8 cellular contexts compared by ENCODE assay signal in the genomic region with DNA sequence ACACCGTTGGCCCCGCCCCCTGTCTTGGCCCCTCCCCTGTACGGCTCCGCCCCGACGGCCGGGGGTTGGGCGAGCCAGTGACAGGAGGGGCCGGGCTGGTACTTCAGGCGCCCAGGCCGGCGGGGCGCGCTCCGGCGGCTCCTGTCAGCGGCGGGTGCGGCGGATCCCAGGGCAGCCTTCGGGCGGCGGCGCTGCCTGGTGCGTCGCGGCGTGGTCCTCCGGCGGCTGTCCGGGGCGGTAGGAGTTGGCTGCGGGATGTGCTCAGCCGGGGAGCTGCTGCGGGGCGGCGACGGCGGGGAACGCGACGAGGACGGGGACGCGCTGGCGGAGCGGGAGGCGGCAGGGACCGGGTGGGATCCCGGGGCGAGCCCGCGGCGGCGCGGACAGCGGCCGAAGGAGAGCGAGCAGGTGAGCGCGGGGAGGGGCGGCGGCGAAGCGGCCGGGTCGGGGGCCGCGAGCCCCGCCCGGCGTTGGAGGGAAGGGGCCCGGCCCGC. TPM values are rescaled to one million over a fixed set of nuclear protein-coding genes. Genes with fewer than 3 reads are reported as not detected.
DNase-seq lines count a peak whose midpoint lies in the region; ATAC-seq and TF ChIP-seq lines count a peak whose summit lies in the region.

A gene (plus strand): TSS at position 129 of the 494 bp plus-strand sequence. CDS start 127 bp downstream, at position 256.

- no peaks in the 10 kb centered on the region for H3K27me3 ChIP-seq in duodenal mucosa (ENCODE audit: control insufficient read depth in 1 of 2, insufficient read depth in 2 of 2, low read length in 2 of 2)
- H3K27me3 ChIP-seq in lung (ENCODE audit: control insufficient read depth, insufficient read depth): no peaks in the 10 kb centered on the region

- H3K36me3 ChIP-seq in duodenal mucosa (ENCODE audit: control insufficient read depth in 1 of 2, insufficient read depth in 2 of 2, low read length in 2 of 2): no peaks in the 10 kb centered on the region
- no peaks in the 10 kb centered on the region for H3K36me3 ChIP-seq in lung (ENCODE audit: control insufficient read depth in 2 of 2, insufficient read depth in 2 of 2, low read length in 2 of 2)

- WGBS in lung, 2 donors: 1% methylated on average over 21 to 74 of the region's 74 CpGs

- H3K4me1 ChIP-seq in duodenal mucosa (ENCODE audit: control insufficient read depth in 1 of 2, insufficient read depth in 2 of 2, low read length in 2 of 2): peaks cover 0 to 7% of the 10 kb centered on the region in 2 donors
- H3K4me1 ChIP-seq in lung (ENCODE audit: control insufficient read depth in 2 of 2, insufficient read depth in 2 of 2, low read length in 2 of 2): peaks cover 5 to 16% of the 10 kb centered on the region in 2 donors

- H3K27ac ChIP-seq in duodenal mucosa (ENCODE audit: low read depth, low read length) (peak within 1 kb of the TSS; percentile 15), lung (ENCODE audit: low read depth in 1 of 2, low read length in 1 of 2) (peak within 1 kb of the TSS; percentile 97 to 99)

- peak; percentile 69 for ATAC-seq in GM18861 (IDR thresholded peaks at IDR 0.05; ENCODE audit: unreplicated experiment)
- ATAC-seq in HG03066 (IDR thresholded peaks at IDR 0.05; ENCODE audit: low read depth, unreplicated experiment): peak; percentile 88
- ATAC-seq in lung (ENCODE audit: insufficient read depth, low FRiP score): peak; percentile 98

- H3K9me3 ChIP-seq in duodenal mucosa (ENCODE audit: control insufficient read depth in 1 of 2, low read length in 2 of 2) (no peaks in the 10 kb centered on the region), lung (ENCODE audit: control insufficient read depth in 2 of 2, insufficient read depth in 1 of 2, low read length in 1 of 2) (no peaks in the 10 kb centered on the region)

- DNase-seq in AG08395 (ENCODE audit: low spot score) (peak; percentile 97), NCI-H510A treated with DMSO at 0.1 percent for 48 hours (lab: John Stamatoyannopoulos, UW) (peak; percentile 73), lung (ENCODE audit: low spot score) (peak; percentile 87)
- DNase-seq in activated CD4-positive, alpha-beta T cell treated with anti-CD3 and anti-CD28 coated beads, Interleukin-2, amount 50 U/mL, for 48 hours: peak; percentile 92
- DNase-seq in stimulated activated CD4-positive, alpha-beta T cell treated with anti-CD3 and anti-CD28 coated beads, TNF-alpha, amount 100 ng/mL, for 48 hours (ENCODE audit: low read depth in 3 of 3): peak; percentile 79 to 92 (median 82)

- H3K4me3 ChIP-seq in duodenal mucosa (ENCODE audit: low read depth in 1 of 2, low read length in 2 of 2): peak within 1 kb of the TSS; percentile 71 to 92
- H3K4me3 ChIP-seq in lung: peak within 1 kb of the TSS; percentile 95

- H3K9ac ChIP-seq in duodenal mucosa (ENCODE audit: low read depth in 1 of 2, low read length in 2 of 2): peak within 1 kb of the TSS; percentile 62 to 80

- TF ChIP-seq CTCF in lung (IDR thresholded peaks at IDR 0.05; ENCODE audit: control extremely low read depth, extremely low read depth): no peak

RNA-seq across cellular contexts. Expression of the gene that starts here (rescaled TPM):
- total RNA-seq in lung: 1 to 10 TPM; 2.8 to 3.0 TPM
- polyA plus RNA-seq in lung: 1 to 10 TPM; 2.7 to 4.2 TPM

Comparison
In these comparisons a context has a peak if more than half of its experiments do, and no peak if none do; other contexts are left out.
1. Peak in every context shown above with its lines: DNase-seq, ATAC-seq, H3K4me3 ChIP-seq and H3K27ac ChIP-seq.